ENCODE assay signal across 25 cellular contexts in genomic region chr11:113316251-113316650, GRCh38. TPM values are rescaled to one million over a fixed set of nuclear protein-coding genes. Genes with fewer than 3 reads are reported as not detected.
A peak's percentile ranks its signal among the peaks of the same experiment; 100 is the strongest.
DNase-seq lines count a peak whose midpoint lies in the region; ATAC-seq and TF ChIP-seq lines count a peak whose summit lies in the region.
"Had no signal": no experiment of that assay in that cellular context is flagged by ENCODE, and none has a peak within 500 bp of the region (broad histone marks: within the 10 kb centered on the region; RNA-seq: fewer than 3 reads in every experiment).

No MANE protein-coding gene starts in this region.

- no peak for TF ChIP-seq POLR2A in breast epithelium (IDR thresholded peaks at IDR 0.05)

- H3K27me3 ChIP-seq in breast epithelium: no peaks in the 10 kb centered on the region
- H3K27me3 ChIP-seq: neutrophil, upper lobe of left lung had no signal

- TF ChIP-seq CTCF in MCF 10A (IDR thresholded peaks at IDR 0.05; ENCODE audit: unreplicated experiment): no peak
- no peak for TF ChIP-seq CTCF in breast epithelium (IDR thresholded peaks at IDR 0.05)
- no peak for TF ChIP-seq CTCF in nephron (IDR thresholded peaks at IDR 0.05; ENCODE audit: unreplicated experiment in 3 of 3)

- intact Hi-C loops in MCF 10A (cut with micrococcal nuclease) (loop anchor here (5.0 kb wide), 1 partner anchor 66 kb away; no protein-coding TSS in a partner anchor), breast epithelium (cut with DNase I; ENCODE audit: low total_unique reads) (loop anchor here (10.0 kb wide), 1 partner anchor 439 kb away; no protein-coding TSS in a partner anchor)

- H3K9me3 Mint-ChIP-seq in MCF 10A (ENCODE audit: unreplicated experiment): no peaks in the 10 kb centered on the region
- H3K9me3 Mint-ChIP-seq in effector memory CD8-positive, alpha-beta T cell: no peaks in the 10 kb centered on the region
- H3K9me3 Mint-ChIP-seq in nephron: peaks cover 17% of the 10 kb centered on the region

- H3K4me1 ChIP-seq in breast epithelium: no peaks in the 10 kb centered on the region

- DNase-seq in MCF 10A (ENCODE audit: unreplicated experiment): peak; percentile 13
- DNase-seq in breast epithelium (ENCODE audit: low spot score in 2 of 2): no peak
- DNase-seq in effector memory CD8-positive, alpha-beta T cell: no peak
- DNase-seq in cerebellar cortex (ENCODE audit: low spot score): no peak
- no peak for DNase-seq in germinal center (ENCODE audit: low spot score)
- DNase-seq: activated CD4-positive, alpha-beta T cell treated with anti-CD3 and anti-CD28 coated beads, Interleukin-2, amount 50 U/mL, for 4 hours; activated CD4-positive, CD25-positive, alpha-beta regulatory T cell; activated CD8-positive, alpha-beta memory T cell treated with anti-CD3 and anti-CD28 coated beads, Interleukin-2, amount 50 U/mL, for 4 hours; AML-193; effector CD4-positive, alpha-beta T cell; GOT3; hypothalamus; left ventricle myocardium superior; NCI-H226; SHP77; stimulated activated CD8-positive, alpha-beta memory T cell treated with anti-CD3 and anti-CD28 coated beads, Interleukin-4, amount 100 ng/mL, for 48 hours; SW 1271; upper lobe of left lung had no signal

- no peak for ATAC-seq in effector memory CD8-positive, alpha-beta T cell (replicated peaks)
- ATAC-seq in HG03460 (IDR thresholded peaks at IDR 0.05; ENCODE audit: unreplicated experiment) (no peak), HG02623 (IDR thresholded peaks at IDR 0.05; ENCODE audit: unreplicated experiment) (no peak)
- ATAC-seq: esophagus mucosa, HepG2, left ventricle myocardium superior had no signal

- H3K4me3 ChIP-seq in breast epithelium: no peak overlapping the region

- H3K9me3 ChIP-seq in breast epithelium: no peaks in the 10 kb centered on the region
- H3K9me3 ChIP-seq: neutrophil, upper lobe of left lung had no signal

- no TSS peak for BruUV-seq in MCF 10A (replicated peaks; lab: Mats Ljungman, UMichigan)

- no peaks in the 10 kb centered on the region for H3K27me3 Mint-ChIP-seq in MCF 10A (ENCODE audit: insufficient read depth, unreplicated experiment)
- H3K27me3 Mint-ChIP-seq in effector memory CD8-positive, alpha-beta T cell: no peaks in the 10 kb centered on the region
- H3K27me3 Mint-ChIP-seq in nephron (ENCODE audit: low read depth): no peaks in the 10 kb centered on the region

- H3K36me3 ChIP-seq in breast epithelium: no peaks in the 10 kb centered on the region
- H3K36me3 ChIP-seq: neutrophil had no signal

- no peak overlapping the region for H3K27ac ChIP-seq in breast epithelium
- H3K27ac ChIP-seq: HL-60, neutrophil, upper lobe of left lung had no signal

- H3K4me1 Mint-ChIP-seq in MCF 10A (ENCODE audit: insufficient read depth, unreplicated experiment) (peaks cover 19% of the 10 kb centered on the region), nephron (peaks cover 25% of the 10 kb centered on the region)
- peaks cover 9 to 14% of the 10 kb centered on the region in 2 donors for H3K4me1 Mint-ChIP-seq in effector memory CD8-positive, alpha-beta T cell (ENCODE audit: low read depth in 2 of 2)

- POLR2A ChIA-PET in MCF 10A (lab: Yijun Ruan, JAX): interaction anchor here (0.6 to 2.9 kb wide), 7 partner anchors 11 to 246 kb away, joined by 3 to 12 read pairs (median 4); no protein-coding TSS in a partner anchor

- H3K27ac Mint-ChIP-seq in MCF 10A (ENCODE audit: low read depth, unreplicated experiment) (no peak overlapping the region), nephron (peak overlapping the region in 1 of 3 experiments; percentile 78)
- peak overlapping the region; percentile 14 to 78 for H3K27ac Mint-ChIP-seq in effector memory CD8-positive, alpha-beta T cell

- H3K36me3 Mint-ChIP-seq in MCF 10A (ENCODE audit: insufficient read depth, unreplicated experiment) (peaks cover 30% of the 10 kb centered on the region), nephron (ENCODE audit: low read depth) (peaks cover 41% of the 10 kb centered on the region)
- H3K36me3 Mint-ChIP-seq in effector memory CD8-positive, alpha-beta T cell (ENCODE audit: insufficient read depth): peaks cover 10% of the 10 kb centered on the region

- CTCF ChIA-PET in MCF 10A (lab: Yijun Ruan, JAX): interaction anchor here (0.6 to 1.9 kb wide), 8 partner anchors 10 to 415 kb away, joined by 3 to 6 read pairs (median 5); no protein-coding TSS in a partner anchor

- H3K4me3 Mint-ChIP-seq in MCF 10A (ENCODE audit: unreplicated experiment) (no peak overlapping the region), nephron (peak overlapping the region; percentile 85 to 89 (median 88))
- H3K4me3 Mint-ChIP-seq in effector memory CD8-positive, alpha-beta T cell: no peak overlapping the region

RNA-seq across cellular contexts. Expression of gene TTC12, which starts 1.9 kb away (rescaled TPM):
- 30.5 and 41.3 TPM in 2 replicates for total RNA-seq in MCF 10A (2022)
- 10 to 100 TPM; 12.3 to 48.4 (median 43.6) TPM for total RNA-seq in breast epithelium

Comparison
In these comparisons a context has a peak if more than half of its experiments do, and no peak if none do; other contexts are left out.
1. H3K4me3 Mint-ChIP-seq: peak in nephron (3 of 3); none in MCF 10A (single experiment) and effector memory CD8-positive, alpha-beta T cell (0 of 2).